12 cellular contexts compared by ENCODE assay signal in genomic region chr9:131660466-131661405, GRCh38.
A peak's percentile ranks its signal among the peaks of the same experiment; 100 is the strongest.
DNase-seq lines count a peak whose midpoint lies in the region; ATAC-seq and TF ChIP-seq lines count a peak whose summit lies in the region.
"Had no signal": no experiment of that assay in that cellular context is flagged by ENCODE, and none has a peak within 500 bp of the region (broad histone marks: within the 10 kb centered on the region; RNA-seq: fewer than 3 reads in every experiment).

No MANE protein-coding gene starts in this region.

- peaks cover 5 to 46% (median 27%) of the 10 kb centered on the region in 11 experiments; a peak in 16 of 22 replicates for H3K36me3 ChIP-seq in BLaER1 treated with 17β-estradiol and CSF1 and Interleukin-3, amounts not matched to agents 10 nM and 100 nM
- H3K36me3 ChIP-seq in H7 (replicated peaks; ENCODE audit: control insufficient read depth, insufficient read depth, low read length) (no peaks in the 10 kb centered on the region; the same call in none of the 2 replicates), iPS-15b (ENCODE audit: control insufficient read depth, insufficient read depth, low read length) (no peaks in the 10 kb centered on the region), MM.1S (replicated peaks; ENCODE audit: insufficient read depth, low read length) (no peaks in the 10 kb centered on the region)

- H3K9me2 ChIP-seq in MM.1S (replicated peaks; ENCODE audit: insufficient read depth, low read length) = no peaks in the 10 kb centered on the region

- H3K27me3 Mint-ChIP-seq in activated T-helper 17 cell treated with anti-CD3 and anti-CD28 coated beads, Interleukin-2, amount 50 U/mL, for 72 hours = no peaks in the 10 kb centered on the region

- no peak overlapping the region for H3K4me3 ChIP-seq in BLaER1 treated with 17β-estradiol and CSF1 and Interleukin-3, amounts not matched to agents 10 nM and 100 nM
- H3K4me3 ChIP-seq in H7 (ENCODE audit: insufficient read depth, low read depth, low read length) = no peak overlapping the region
- H3K4me3 ChIP-seq in iPS-15b (ENCODE audit: low read depth, low read length) = peak overlapping the region; percentile 1
- H3K4me3 ChIP-seq in MM.1S (ENCODE audit: low read length) = no peak overlapping the region
- H3K4me3 ChIP-seq: hepatocyte, skin epidermis had no signal

- no peak for ATAC-seq in activated T-helper 17 cell treated with anti-CD3 and anti-CD28 coated beads, Interleukin-2, amount 50 U/mL, for 72 hours (replicated peaks)
- ATAC-seq in HG02870 (IDR thresholded peaks at IDR 0.05; ENCODE audit: unreplicated experiment) = no peak
- ATAC-seq in left colon = no peak
- ATAC-seq: HCT116 had no signal

- H3K27ac ChIP-seq in BLaER1 treated with 17β-estradiol and CSF1 and Interleukin-3, amounts not matched to agents 10 nM and 100 nM = peak overlapping the region in 10 of 11 experiments; percentile 13 to 90 (median 43); a peak in 16 of 22 replicates
- H3K27ac ChIP-seq in MM.1S (ENCODE audit: low read length) = no peak overlapping the region
- H3K27ac ChIP-seq: hepatocyte had no signal

- H3K9ac ChIP-seq in BLaER1 treated with 17β-estradiol and CSF1 and Interleukin-3, amounts not matched to agents 10 nM and 100 nM = peak overlapping the region in 1 of 11 experiments; percentile 29; a peak in 1 of 22 replicates
- H3K9ac ChIP-seq in iPS-15b (ENCODE audit: low read depth, low read length) (no peak overlapping the region), MM.1S (ENCODE audit: low read length) (no peak overlapping the region)

- H3K4me3 Mint-ChIP-seq in activated T-helper 17 cell treated with anti-CD3 and anti-CD28 coated beads, Interleukin-2, amount 50 U/mL, for 72 hours = peak overlapping the region; percentile 83

- H3K4me2 ChIP-seq in BLaER1 treated with 17β-estradiol and CSF1 and Interleukin-3, amounts not matched to agents 10 nM and 100 nM = peak overlapping the region; percentile 30 to 90 (median 85)
- H3K4me2 ChIP-seq in MM.1S (ENCODE audit: low read depth, low read length) = no peak overlapping the region
- H3K4me2 ChIP-seq: hepatocyte had no signal

- peaks cover 0 to 26% (median 16%) of the 10 kb centered on the region in 11 experiments; a peak in 14 of 22 replicates for H3K9me3 ChIP-seq in BLaER1 treated with 17β-estradiol and CSF1 and Interleukin-3, amounts not matched to agents 10 nM and 100 nM (replicated peaks in 1 of 11)
- H3K9me3 ChIP-seq in iPS-15b (ENCODE audit: control insufficient read depth, insufficient read depth, low read length) = no peaks in the 10 kb centered on the region
- H3K9me3 ChIP-seq in MM.1S (replicated peaks; ENCODE audit: insufficient read depth, low read length) = no peaks in the 10 kb centered on the region

- intact Hi-C loops in left colon (cut with DNase I, micrococcal nuclease) = no loop called here

- H3K27ac Mint-ChIP-seq in activated T-helper 17 cell treated with anti-CD3 and anti-CD28 coated beads, Interleukin-2, amount 50 U/mL, for 72 hours = peak overlapping the region; percentile 39

- no peaks in the 10 kb centered on the region for H3K9me3 Mint-ChIP-seq in activated T-helper 17 cell treated with anti-CD3 and anti-CD28 coated beads, Interleukin-2, amount 50 U/mL, for 72 hours

- H3F3A ChIP-seq in MM.1S (ENCODE audit: insufficient read depth, low read length) = peaks cover 28% of the 10 kb centered on the region

- H2AFZ ChIP-seq in MM.1S (ENCODE audit: low read length) = no peak overlapping the region
- H2AFZ ChIP-seq: hepatocyte had no signal

- peaks cover 96% of the 10 kb centered on the region for H3K79me2 ChIP-seq in MM.1S (ENCODE audit: low read length)

- DNase-seq in H7 (peak; percentile 69), ureter (ENCODE audit: low spot score) (no peak), MM.1S (no peak), left colon (no peak)
- DNase-seq: activated CD4-positive, alpha-beta T cell treated with anti-CD3 and anti-CD28 coated beads, Interleukin-2, amount 50 U/mL, for 1 hour had no signal

- peaks cover 70% of the 10 kb centered on the region for H3K4me1 Mint-ChIP-seq in activated T-helper 17 cell treated with anti-CD3 and anti-CD28 coated beads, Interleukin-2, amount 50 U/mL, for 72 hours

- no peaks in the 10 kb centered on the region for H3K27me3 ChIP-seq in BLaER1 treated with 17β-estradiol and CSF1 and Interleukin-3, amounts not matched to agents 10 nM and 100 nM
- H3K27me3 ChIP-seq in H7 (ENCODE audit: control insufficient read depth, insufficient read depth, low read length) (no peaks in the 10 kb centered on the region), iPS-15b (ENCODE audit: control insufficient read depth, insufficient read depth, low read length) (no peaks in the 10 kb centered on the region), MM.1S (replicated peaks; ENCODE audit: insufficient read depth, low read length) (no peaks in the 10 kb centered on the region)
- H3K27me3 ChIP-seq: hepatocyte had no signal

- H3K36me3 Mint-ChIP-seq in activated T-helper 17 cell treated with anti-CD3 and anti-CD28 coated beads, Interleukin-2, amount 50 U/mL, for 72 hours (ENCODE audit: low read depth) = peaks cover 86% of the 10 kb centered on the region

- TF ChIP-seq CTCF in MM.1S (IDR thresholded peaks at IDR 0.05; ENCODE audit: low read length) = no peak

- H4K20me1 ChIP-seq in BLaER1 treated with 17β-estradiol and CSF1 and Interleukin-3, amounts not matched to agents 10 nM and 100 nM = peaks cover 0 to 68% (median 0%) of the 10 kb centered on the region in 11 experiments; a peak in 6 of 22 replicates
- H4K20me1 ChIP-seq in MM.1S (ENCODE audit: insufficient read depth, low read length) = 0 out of 2 replicates have a peak, but pooled peaks cover 3% of the 10 kb centered on the region

- H3K4me1 ChIP-seq in BLaER1 treated with 17β-estradiol and CSF1 and Interleukin-3, amounts not matched to agents 10 nM and 100 nM = peaks cover 76 to 97% (median 81%) of the 10 kb centered on the region in 10 experiments
- peaks cover 16% of the 10 kb centered on the region for H3K4me1 ChIP-seq in iPS-15b (ENCODE audit: control insufficient read depth, insufficient read depth, low read length)
- peaks cover 41% of the 10 kb centered on the region for H3K4me1 ChIP-seq in MM.1S (ENCODE audit: low read length)
